Comparison of ENCODE assay signal across 1 cellular context in genomic region chr12:67452119-67452805, GRCh38.
TF ChIP-seq lines count a peak whose summit lies in the region.

No MANE protein-coding gene starts in this region.

TF ChIP-seq in GM12878, 131 proteins besides CTCF, POLR2A, EP300 and RAD21 (continued from another document and continues in another):
- TF ChIP-seq ATF2 (IDR thresholded peaks at IDR 0.05; ENCODE audit: low read length) (peak; percentile 97), CREB1 (IDR thresholded peaks at IDR 0.05; ENCODE audit: low read depth) (peak; percentile 64), USF1 (IDR thresholded peaks at IDR 0.05; ENCODE audit: borderline replicate concordance, extremely low read length, insufficient read depth, low read depth, low read length) (no peak), CBFB (IDR thresholded peaks at IDR 0.05; ENCODE audit: low read depth) (peak; percentile 98), ZNF384 (IDR thresholded peaks at IDR 0.05; ENCODE audit: borderline replicate concordance, low read depth, low read length) (no peak), CUX1 (IDR thresholded peaks at IDR 0.05; ENCODE audit: insufficient replicate concordance, low read depth, low read length) (no peak), CREM (IDR thresholded peaks at IDR 0.05; ENCODE audit: low read depth) (peak; percentile 91), ELK1 (IDR thresholded peaks at IDR 0.05; ENCODE audit: low read depth, low read length) (no peak), ATF7 (IDR thresholded peaks at IDR 0.05; ENCODE audit: low read depth) (peak; percentile 71), MLLT1 (IDR thresholded peaks at IDR 0.05) (peak; percentile 87), CEBPB (IDR thresholded peaks at IDR 0.05; ENCODE audit: borderline replicate concordance in 1 of 2, low read depth in 2 of 2, low read length in 2 of 2) (peak in 1 of 2 experiments; percentile 95; a peak in 2 of 4 replicates), NR2F1 (conservative IDR thresholded peaks at IDR 0.05) (peak; percentile 54; the same call in 1 of the 2 replicates), ZNF24 (IDR thresholded peaks at IDR 0.05) (no peak; the same call in 1 of the 2 replicates), STAT1 (conservative IDR thresholded peaks at IDR 0.05) (no peak), KLF5 (IDR thresholded peaks at IDR 0.05; ENCODE audit: partially characterized antibody) (no peak), SP1 (IDR thresholded peaks at IDR 0.05; ENCODE audit: low read depth, low read length) (no peak), DPF2 (IDR thresholded peaks at IDR 0.05) (peak; percentile 96), RBBP5 (conservative IDR thresholded peaks at IDR 0.05) (no peak), CHD2 (IDR thresholded peaks at IDR 0.05; ENCODE audit: borderline replicate concordance, low read depth, low read length) (no peak), MTA2 (IDR thresholded peaks at IDR 0.05; ENCODE audit: low read depth) (peak; percentile 91), E2F4 (IDR thresholded peaks at IDR 0.05; ENCODE audit: low read depth, low read length) (no peak), MEF2B (IDR thresholded peaks at IDR 0.05; ENCODE audit: partially characterized antibody, poor library complexity, severe bottlenecking) (peak; percentile 84), TAF1 (IDR thresholded peaks at IDR 0.05; ENCODE audit: borderline replicate concordance, low read depth, low read length) (no peak), REST (IDR thresholded peaks at IDR 0.05; ENCODE audit: low read depth, low read length) (peak; percentile 22; the same call in 1 of the 2 replicates), IRF3 (IDR thresholded peaks at IDR 0.05) (no peak), BRCA1 (IDR thresholded peaks at IDR 0.05; ENCODE audit: low read depth, low read length) (no peak), SMC3 (IDR thresholded peaks at IDR 0.05; ENCODE audit: borderline replicate concordance, low read length) (no peak), IRF4 (IDR thresholded peaks at IDR 0.05; ENCODE audit: low read depth, low read length) (peak; percentile 99), LARP7 (IDR thresholded peaks at IDR 0.05) (no peak), JUNB (IDR thresholded peaks at IDR 0.05) (peak; percentile 92), ZNF622 (IDR thresholded peaks at IDR 0.05) (no peak), BMI1 (IDR thresholded peaks at IDR 0.05; ENCODE audit: borderline replicate concordance) (peak; percentile 82), CEBPZ (IDR thresholded peaks at IDR 0.05; ENCODE audit: low read depth, low read length) (no peak), ZNF217 (IDR thresholded peaks at IDR 0.05) (peak; percentile 84), FOXM1 (IDR thresholded peaks at IDR 0.05; ENCODE audit: low read depth, low read length) (peak; percentile 97), MXI1 (IDR thresholded peaks at IDR 0.05; ENCODE audit: low read depth, low read length) (no peak), IKZF2 (IDR thresholded peaks at IDR 0.05) (peak; percentile 90 to 91), BCL11A (IDR thresholded peaks at IDR 0.05; ENCODE audit: low read depth, low read length) (peak; percentile 96), PML (IDR thresholded peaks at IDR 0.05; ENCODE audit: low read length) (peak; percentile 85; the same call in 1 of the 2 replicates), ZNF207 (IDR thresholded peaks at IDR 0.05; ENCODE audit: borderline replicate concordance) (no peak; the same call in 1 of the 2 replicates)
